Comparison of ENCODE assay signal across 1 cellular context in the genomic region with DNA sequence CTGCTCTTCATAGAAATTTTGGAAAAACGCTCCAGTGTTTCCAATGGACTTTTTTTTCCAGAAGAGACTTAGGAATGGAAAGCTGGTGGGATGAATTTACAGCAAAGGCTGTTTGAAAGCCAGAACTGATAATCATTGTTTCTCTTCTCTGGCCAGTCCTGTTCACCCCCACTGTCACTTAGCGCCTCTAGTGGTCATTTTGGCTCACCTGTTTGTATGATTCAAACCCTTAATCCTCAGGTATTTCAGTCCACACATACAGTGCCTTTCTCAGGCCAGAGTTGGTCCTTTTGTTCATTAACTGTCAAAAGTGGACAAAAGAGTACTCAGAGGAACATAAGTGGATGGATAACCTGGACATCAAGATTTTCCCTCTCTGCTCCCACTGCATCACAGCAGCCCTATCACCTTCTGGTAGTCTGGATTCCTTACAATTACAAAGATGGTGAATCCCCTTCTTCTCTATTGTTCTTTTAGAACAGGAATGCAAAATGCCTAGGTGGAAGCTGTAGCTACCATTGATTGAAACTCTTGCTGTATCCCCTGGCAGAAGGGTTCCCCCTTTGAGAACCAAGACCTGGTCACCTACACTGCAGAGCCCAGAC.
TF ChIP-seq lines count a peak whose summit lies in the region.

No MANE protein-coding gene starts in this region.

TF ChIP-seq in K562, 482 proteins besides CTCF, POLR2A, EP300 and RAD21 (continued from another document):
- TF ChIP-seq TBP (optimal IDR thresholded peaks at IDR 0.05; ENCODE audit: low read depth, low read length) (no peak), JUN (IDR thresholded peaks at IDR 0.05; ENCODE audit: borderline replicate concordance, low read depth, low read length) (no peak), JUN (CRISPR knock-in tag; IDR thresholded peaks at IDR 0.05; ENCODE audit: borderline replicate concordance) (no peak), ZNF146 (CRISPR knock-in tag; IDR thresholded peaks at IDR 0.05; ENCODE audit: unreplicated experiment) (no peak), MYC (IDR thresholded peaks at IDR 0.05; ENCODE audit: low read depth, low read length) (no peak), MYC (CRISPR knock-in tag; IDR thresholded peaks at IDR 0.05; ENCODE audit: borderline replicate concordance, low read depth) (no peak), TAF1 (IDR thresholded peaks at IDR 0.05; ENCODE audit: control insufficient read depth, extremely low read depth, insufficient read depth, low read length, severe bottlenecking) (no peak), STAT5A (IDR thresholded peaks at IDR 0.05; ENCODE audit: borderline replicate concordance, low read length) (no peak), BCLAF1 (IDR thresholded peaks at IDR 0.05; ENCODE audit: borderline replicate concordance in 1 of 2, control insufficient read depth in 1 of 2, low read depth in 2 of 2, low read length in 1 of 2) (no peak), CCNT2 (IDR thresholded peaks at IDR 0.05; ENCODE audit: borderline replicate concordance, extremely low read depth, insufficient read length, low read depth, low read length) (no peak), ZNF143 (CRISPR knock-in tag; IDR thresholded peaks at IDR 0.05) (no peak)
- TF ChIP-seq, protein P1, sequence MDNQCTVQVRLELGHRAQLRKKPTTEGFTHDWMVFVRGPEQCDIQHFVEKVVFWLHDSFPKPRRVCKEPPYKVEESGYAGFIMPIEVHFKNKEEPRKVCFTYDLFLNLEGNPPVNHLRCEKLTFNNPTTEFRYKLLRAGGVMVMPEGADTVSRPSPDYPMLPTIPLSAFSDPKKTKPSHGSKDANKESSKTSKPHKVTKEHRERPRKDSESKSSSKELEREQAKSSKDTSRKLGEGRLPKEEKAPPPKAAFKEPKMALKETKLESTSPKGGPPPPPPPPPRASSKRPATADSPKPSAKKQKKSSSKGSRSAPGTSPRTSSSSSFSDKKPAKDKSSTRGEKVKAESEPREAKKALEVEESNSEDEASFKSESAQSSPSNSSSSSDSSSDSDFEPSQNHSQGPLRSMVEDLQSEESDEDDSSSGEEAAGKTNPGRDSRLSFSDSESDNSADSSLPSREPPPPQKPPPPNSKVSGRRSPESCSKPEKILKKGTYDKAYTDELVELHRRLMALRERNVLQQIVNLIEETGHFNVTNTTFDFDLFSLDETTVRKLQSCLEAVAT (IDR thresholded peaks at IDR 0.05) = no peak
- TF ChIP-seq, protein P2, sequence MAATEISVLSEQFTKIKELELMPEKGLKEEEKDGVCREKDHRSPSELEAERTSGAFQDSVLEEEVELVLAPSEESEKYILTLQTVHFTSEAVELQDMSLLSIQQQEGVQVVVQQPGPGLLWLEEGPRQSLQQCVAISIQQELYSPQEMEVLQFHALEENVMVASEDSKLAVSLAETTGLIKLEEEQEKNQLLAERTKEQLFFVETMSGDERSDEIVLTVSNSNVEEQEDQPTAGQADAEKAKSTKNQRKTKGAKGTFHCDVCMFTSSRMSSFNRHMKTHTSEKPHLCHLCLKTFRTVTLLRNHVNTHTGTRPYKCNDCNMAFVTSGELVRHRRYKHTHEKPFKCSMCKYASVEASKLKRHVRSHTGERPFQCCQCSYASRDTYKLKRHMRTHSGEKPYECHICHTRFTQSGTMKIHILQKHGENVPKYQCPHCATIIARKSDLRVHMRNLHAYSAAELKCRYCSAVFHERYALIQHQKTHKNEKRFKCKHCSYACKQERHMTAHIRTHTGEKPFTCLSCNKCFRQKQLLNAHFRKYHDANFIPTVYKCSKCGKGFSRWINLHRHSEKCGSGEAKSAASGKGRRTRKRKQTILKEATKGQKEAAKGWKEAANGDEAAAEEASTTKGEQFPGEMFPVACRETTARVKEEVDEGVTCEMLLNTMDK (IDR thresholded peaks at IDR 0.05; ENCODE audit: borderline replicate concordance, insufficient read depth, low read depth, low read length, poor library complexity, severe bottlenecking) = no peak
